In genomic region chr2:197292614-197293013, GRCh38 we compare ENCODE assay signal across 12 cellular contexts. TPM values are rescaled to one million over a fixed set of nuclear protein-coding genes. Genes with fewer than 3 reads are reported as not detected.
A peak's percentile ranks its signal among the peaks of the same experiment; 100 is the strongest.
DNase-seq lines count a peak whose midpoint lies in the region; ATAC-seq and TF ChIP-seq lines count a peak whose summit lies in the region.
"Had no signal": no experiment of that assay in that cellular context is flagged by ENCODE, and none has a peak within 500 bp of the region (broad histone marks: within the 10 kb centered on the region; RNA-seq: fewer than 3 reads in every experiment).

No MANE protein-coding gene starts in this region.

- ATAC-seq in GM19372 (IDR thresholded peaks at IDR 0.05; ENCODE audit: low read depth, unreplicated experiment): peak; percentile 32
- ATAC-seq in HG02938 (IDR thresholded peaks at IDR 0.05; ENCODE audit: unreplicated experiment): no peak

- H3K27ac Mint-ChIP-seq in progenitor cell of endocrine pancreas: no peak overlapping the region

- H3K4me1 Mint-ChIP-seq in progenitor cell of endocrine pancreas (ENCODE audit: low read depth): peaks cover 6% of the 10 kb centered on the region

- H3K79me2 ChIP-seq in OCI-LY1 (ENCODE audit: insufficient read depth, low read length): peaks cover 75% of the 10 kb centered on the region

- DNase-seq in dorsolateral prefrontal cortex (no peak), progenitor cell of endocrine pancreas (ENCODE audit: low spot score, unreplicated experiment) (no peak), thyroid gland (no peak), NCI-H2029 (lab: John Stamatoyannopoulos, UW) (no peak)
- DNase-seq: activated CD4-positive, CD25-positive, alpha-beta regulatory T cell; left cardiac atrium had no signal

- H3K9me3 Mint-ChIP-seq in progenitor cell of endocrine pancreas (ENCODE audit: low read depth): peaks cover 10% of the 10 kb centered on the region

- WGBS in thyroid gland, 2 donors: 94 to 98% methylated on average over 2 of the region's 2 CpGs

- H2AFZ ChIP-seq in OCI-LY1 (ENCODE audit: low read length): no peak overlapping the region

- intact Hi-C loops in dorsolateral prefrontal cortex (cut with DNase I) (no loop called here), thyroid gland (cut with DNase I) (no loop called here)

- peak overlapping the region in 6 of 11 experiments; percentile 45 to 88 (median 70); a peak in 10 of 22 replicates for H3K4me2 ChIP-seq in BLaER1 treated with 17β-estradiol and CSF1 and Interleukin-3, amounts not matched to agents 10 nM and 100 nM
- no peak overlapping the region for H3K4me2 ChIP-seq in OCI-LY1 (ENCODE audit: low read length)
- H3K4me2 ChIP-seq: BLaER1 had no signal

- H3K9me2 ChIP-seq in OCI-LY1 (ENCODE audit: low read depth, low read length): no peaks in the 10 kb centered on the region

- no peak for TF ChIP-seq POLR2A in thyroid gland (IDR thresholded peaks at IDR 0.05)

- no peak for TF ChIP-seq CTCF in OCI-LY1 (IDR thresholded peaks at IDR 0.05; ENCODE audit: low read length)
- TF ChIP-seq CTCF in dorsolateral prefrontal cortex (IDR thresholded peaks at IDR 0.05 in 54 of 56, conservative IDR thresholded peaks at IDR 0.05 in 2 of 56; ENCODE audit: low read depth in 1 of 56, partially characterized antibody in 56 of 56): no peak
- TF ChIP-seq CTCF in progenitor cell of endocrine pancreas (IDR thresholded peaks at IDR 0.05; ENCODE audit: unreplicated experiment): no peak
- no peak for TF ChIP-seq CTCF in thyroid gland (IDR thresholded peaks at IDR 0.05)

- H3K4me3 ChIP-seq in BLaER1 treated with 17β-estradiol and CSF1 and Interleukin-3, amounts not matched to agents 10 nM and 100 nM: no peak overlapping the region
- no peak overlapping the region for H3K4me3 ChIP-seq in OCI-LY1 (ENCODE audit: low read depth, low read length, poor library complexity, severe bottlenecking)
- no peak overlapping the region for H3K4me3 ChIP-seq in dorsolateral prefrontal cortex
- no peak overlapping the region for H3K4me3 ChIP-seq in thyroid gland (replicated peaks in 1 of 3)
- H3K4me3 ChIP-seq: BLaER1 had no signal

- H3F3A ChIP-seq in OCI-LY1 (ENCODE audit: insufficient read depth, low read length): no peaks in the 10 kb centered on the region

- peaks cover 0 to 20% (median 0%) of the 10 kb centered on the region in 11 experiments; a peak in 9 of 22 replicates for H3K9me3 ChIP-seq in BLaER1 treated with 17β-estradiol and CSF1 and Interleukin-3, amounts not matched to agents 10 nM and 100 nM (replicated peaks in 1 of 11)
- H3K9me3 ChIP-seq in OCI-LY1 (ENCODE audit: low read length): peaks cover 7% of the 10 kb centered on the region; the same call in 1 of the 2 replicates
- H3K9me3 ChIP-seq in thyroid gland: no peaks in the 10 kb centered on the region

- H3K4me1 ChIP-seq in BLaER1 treated with 17β-estradiol and CSF1 and Interleukin-3, amounts not matched to agents 10 nM and 100 nM: peaks cover 0 to 70% (median 34%) of the 10 kb centered on the region in 10 experiments; a peak in 15 of 20 replicates
- H3K4me1 ChIP-seq in OCI-LY1 (ENCODE audit: insufficient read depth, low read length, severe bottlenecking) (peaks cover 52% of the 10 kb centered on the region), thyroid gland (no peaks in the 10 kb centered on the region)
- H3K4me1 ChIP-seq: BLaER1 had no signal

- H3K27me3 ChIP-seq in BLaER1 treated with 17β-estradiol and CSF1 and Interleukin-3, amounts not matched to agents 10 nM and 100 nM: no peaks in the 10 kb centered on the region
- H3K27me3 ChIP-seq in OCI-LY1 (ENCODE audit: insufficient read depth, low read length): no peaks in the 10 kb centered on the region
- H3K27me3 ChIP-seq in dorsolateral prefrontal cortex: no peaks in the 10 kb centered on the region
- no peaks in the 10 kb centered on the region for H3K27me3 ChIP-seq in thyroid gland
- H3K27me3 ChIP-seq: BLaER1 had no signal

- peaks cover 0 to 49% (median 0%) of the 10 kb centered on the region in 11 experiments; a peak in 2 of 22 replicates for H4K20me1 ChIP-seq in BLaER1 treated with 17β-estradiol and CSF1 and Interleukin-3, amounts not matched to agents 10 nM and 100 nM
- no peaks in the 10 kb centered on the region for H4K20me1 ChIP-seq in OCI-LY1 (ENCODE audit: insufficient read depth, low read length)
- H4K20me1 ChIP-seq: BLaER1 had no signal

- peak overlapping the region in 1 of 11 experiments; percentile 27; a peak in 1 of 22 replicates for H3K9ac ChIP-seq in BLaER1 treated with 17β-estradiol and CSF1 and Interleukin-3, amounts not matched to agents 10 nM and 100 nM
- H3K9ac ChIP-seq in OCI-LY1 (ENCODE audit: low read length): no peak overlapping the region
- H3K9ac ChIP-seq: BLaER1 had no signal

- no peak overlapping the region for H3K4me3 Mint-ChIP-seq in progenitor cell of endocrine pancreas (ENCODE audit: low read depth)

- H3K27me3 Mint-ChIP-seq in progenitor cell of endocrine pancreas: no peaks in the 10 kb centered on the region

- H3K36me3 ChIP-seq in BLaER1 treated with 17β-estradiol and CSF1 and Interleukin-3, amounts not matched to agents 10 nM and 100 nM: peaks cover 0 to 16% (median 0%) of the 10 kb centered on the region in 11 experiments; a peak in 4 of 22 replicates
- H3K36me3 ChIP-seq in OCI-LY1 (ENCODE audit: insufficient read depth, low read length) (peaks cover 55% of the 10 kb centered on the region), thyroid gland (no peaks in the 10 kb centered on the region)
- H3K36me3 ChIP-seq: BLaER1 had no signal

- H3K27ac ChIP-seq in BLaER1 treated with 17β-estradiol and CSF1 and Interleukin-3, amounts not matched to agents 10 nM and 100 nM: peak overlapping the region in 5 of 11 experiments; percentile 18 to 65 (median 61); a peak in 8 of 22 replicates
- H3K27ac ChIP-seq in OCI-LY1 (ENCODE audit: low read depth, low read length, poor library complexity, severe bottlenecking) (peak overlapping the region; percentile 81), dorsolateral prefrontal cortex (peak overlapping the region in 33 of 59 donors; percentile 18 to 83 (median 73)), thyroid gland (no peak overlapping the region)
- H3K27ac ChIP-seq: BLaER1, RWPE1 had no signal

- H3K36me3 Mint-ChIP-seq in progenitor cell of endocrine pancreas (ENCODE audit: insufficient read depth): no peaks in the 10 kb centered on the region

RNA-seq across cellular contexts. Expression of gene ANKRD44, which starts 18.0 kb away (rescaled TPM):
- total RNA-seq in dorsolateral prefrontal cortex: 10 to 100 TPM; 20.2 to 68.1 (median 34.7) TPM
- total RNA-seq in progenitor cell of endocrine pancreas: 4.0 and 6.0 TPM in 2 replicates
- 10 to 100 TPM; 11.0 to 25.8 (median 23.9) TPM for total RNA-seq in thyroid gland

Comparison
In these comparisons a context has a peak if more than half of its experiments do, and no peak if none do; other contexts are left out.
1. H3K27ac ChIP-seq: peak in OCI-LY1 (single experiment) and dorsolateral prefrontal cortex (33 of 59); none in thyroid gland (0 of 3).